Comparison of ENCODE assay signal across 6 cellular contexts in genomic region chr12:54300267-54300731, GRCh38. TPM values are rescaled to one million over a fixed set of nuclear protein-coding genes. Genes with fewer than 3 reads are reported as not detected.
DNase-seq lines count a peak whose midpoint lies in the region; ATAC-seq and TF ChIP-seq lines count a peak whose summit lies in the region.

No MANE protein-coding gene starts in this region.

- no peak overlapping the region for H4K5ac ChIP-seq in mesendoderm (ENCODE audit: low read length)

- H3K36me3 ChIP-seq in BJ (ENCODE audit: control insufficient read depth, insufficient read depth, low read length), result no peaks in the 10 kb centered on the region
- no peaks in the 10 kb centered on the region for H3K36me3 ChIP-seq in mesendoderm (ENCODE audit: control insufficient read depth, insufficient read depth, low read length)

- H4K8ac ChIP-seq in mesendoderm (ENCODE audit: low read depth, low read length), result no peak overlapping the region

- TF ChIP-seq CTCF in BJ (IDR thresholded peaks at IDR 0.05; ENCODE audit: insufficient read depth, low read depth, low read length) (no peak), WI38 (IDR thresholded peaks at IDR 0.05; ENCODE audit: low read depth, low read length) (no peak), GM20000 (IDR thresholded peaks at IDR 0.05; ENCODE audit: extremely low read depth, missing control alignments) (no peak)

- H3K4me3 ChIP-seq in BJ (ENCODE audit: low read depth, low read length), result peak overlapping the region; percentile 25
- H3K4me3 ChIP-seq in WI38 (ENCODE audit: low read depth, low read length), result peak overlapping the region; percentile 43
- no peak overlapping the region for H3K4me3 ChIP-seq in mesendoderm (ENCODE audit: low read length)

- no CpG with 5 or more reads among the region's 3 CpGs for WGBS in mesendoderm (ENCODE audit: extremely low coverage, insufficient coverage, low lambda C conversion rate)

- DNase-seq in BJ (ENCODE audit: low read depth) (no peak), mesendoderm (no peak), GM20000 (ENCODE audit: low spot score) (no peak)

- H3K23ac ChIP-seq in mesendoderm (ENCODE audit: low read length), result peak overlapping the region; percentile 36

- H3K79me2 ChIP-seq in mesendoderm (ENCODE audit: control insufficient read depth, insufficient read depth, low read length), result no peaks in the 10 kb centered on the region

- H3K4ac ChIP-seq in mesendoderm (ENCODE audit: low read depth, low read length), result no peak overlapping the region

- CTCF ChIA-PET in BJ (lab: Yijun Ruan, JAX), result interaction anchor here (0.6 to 3.5 kb wide), 22 partner anchors 8 to 275 kb away, joined by 3 to 17 read pairs (median 4); partner anchors contain the start of genes CBX5, COPZ1 and HNRNPA1

- H3K79me1 ChIP-seq in mesendoderm (ENCODE audit: low read length), result no peaks in the 10 kb centered on the region

- no peak overlapping the region for H2BK120ac ChIP-seq in mesendoderm (ENCODE audit: low read depth, low read length)

- no peak overlapping the region for H2BK15ac ChIP-seq in mesendoderm (replicated peaks; ENCODE audit: low read depth)

- peak overlapping the region; percentile 82 for H3K4me2 ChIP-seq in mesendoderm (ENCODE audit: low read length)

- peaks cover 13% of the 10 kb centered on the region for H3K27me3 ChIP-seq in BJ (ENCODE audit: control insufficient read depth, insufficient read depth, low read length)
- H3K27me3 ChIP-seq in mesendoderm (ENCODE audit: insufficient read depth, low read length, poor library complexity), result no peaks in the 10 kb centered on the region

- peak overlapping the region; percentile 79 for H2AK5ac ChIP-seq in mesendoderm (ENCODE audit: low read length)

- H3K18ac ChIP-seq in mesendoderm (ENCODE audit: low read length), result peak overlapping the region; percentile 19

- ATAC-seq in HG02885 (IDR thresholded peaks at IDR 0.05; ENCODE audit: poor library complexity, unreplicated experiment), result no peak
- no peak for ATAC-seq in HG03378 (IDR thresholded peaks at IDR 0.05; ENCODE audit: unreplicated experiment)

- H3K9ac ChIP-seq in mesendoderm (ENCODE audit: low read length), result peak overlapping the region; percentile 73

- H2BK5ac ChIP-seq in mesendoderm (ENCODE audit: low read length), result peak overlapping the region; percentile 31

- peak overlapping the region; percentile 95 for H3K56ac ChIP-seq in mesendoderm (ENCODE audit: low read length)

- no peak overlapping the region for H3K27ac ChIP-seq in mesendoderm (ENCODE audit: low read depth, low read length)

- POLR2A ChIA-PET in BJ (lab: Charles Lee), result interaction anchor here (0.5 to 1.1 kb wide), 2 partner anchors 25 to 33 kb away, joined by 7 to 12 read pairs; partner anchors contain the start of gene COPZ1

- H3K4me1 ChIP-seq in mesendoderm (ENCODE audit: control insufficient read depth, low read depth, low read length), result peaks cover 17% of the 10 kb centered on the region

RNA-seq across cellular contexts. Expression of gene NFE2, which starts 0.5 kb away (rescaled TPM):
- polyA plus RNA-seq in BJ (2011; rRNA removed), result 0.89 and 1.0 TPM in 2 replicates
- polyA minus RNA-seq in BJ (2011; rRNA and poly(A)+ RNA removed), result 0.51 and 1.00 TPM in 2 replicates
- polyA plus RNA-seq in mesendoderm (2013, experiment 1 of 2), result 1.4 TPM
- 1.7 TPM for polyA plus RNA-seq in mesendoderm (2013, experiment 2 of 2)

RNA-seq across cellular contexts. Expression of gene HNRNPA1, which starts 19.8 kb away (rescaled TPM):
- 466 and 569 TPM in 2 replicates for polyA plus RNA-seq in BJ (2011; rRNA removed)
- 328 and 374 TPM in 2 replicates for polyA minus RNA-seq in BJ (2011; rRNA and poly(A)+ RNA removed)
- polyA plus RNA-seq in mesendoderm (2013, experiment 1 of 2), result 2,676 TPM
- polyA plus RNA-seq in mesendoderm (2013, experiment 2 of 2), result 2,661 TPM

RNA-seq across cellular contexts. Expression of gene CBX5, which starts 20.4 kb away (rescaled TPM):
- 14.3 and 33.2 TPM in 2 replicates for polyA plus RNA-seq in BJ (2011; rRNA removed)
- 37.3 and 44.0 TPM in 2 replicates for polyA minus RNA-seq in BJ (2011; rRNA and poly(A)+ RNA removed)
- 88.5 TPM for polyA plus RNA-seq in mesendoderm (2013, experiment 1 of 2)
- 87.9 TPM for polyA plus RNA-seq in mesendoderm (2013, experiment 2 of 2)

RNA-seq across cellular contexts. Expression of gene COPZ1, which starts 24.6 kb away (rescaled TPM):
- 203 and 341 TPM in 2 replicates for polyA plus RNA-seq in BJ (2011; rRNA removed)
- polyA minus RNA-seq in BJ (2011; rRNA and poly(A)+ RNA removed), result 57.3 and 82.8 TPM in 2 replicates
- 105 TPM for polyA plus RNA-seq in mesendoderm (2013, experiment 1 of 2)
- polyA plus RNA-seq in mesendoderm (2013, experiment 2 of 2), result 99.7 TPM
